In the genomic region with DNA sequence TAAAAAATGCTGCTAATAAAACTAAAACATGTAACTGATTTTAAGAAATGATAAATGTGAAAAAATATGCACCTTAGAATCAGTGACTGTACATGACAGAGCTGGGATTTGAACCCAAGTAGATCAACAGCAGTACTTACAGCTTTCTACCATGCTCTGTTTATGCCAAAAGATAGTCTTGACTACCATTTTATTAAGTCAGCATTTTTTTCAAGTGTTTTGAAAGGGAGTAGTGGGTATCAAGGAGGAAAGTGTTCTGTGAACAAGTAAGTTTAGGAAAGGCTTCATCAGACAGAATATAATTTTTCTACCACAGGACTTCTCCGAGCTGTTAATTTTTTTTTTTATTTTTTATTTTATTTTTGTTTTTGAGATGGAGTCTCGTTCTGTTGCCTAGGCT, we compare ENCODE assay signal across 34 cellular contexts.
DNase-seq lines count a peak whose midpoint lies in the region; ATAC-seq, FAIRE-seq and TF ChIP-seq lines count a peak whose summit lies in the region.
"Had no signal": no experiment of that assay in that cellular context is flagged by ENCODE, and none has a peak within 500 bp of the region (broad histone marks: within the 10 kb centered on the region; RNA-seq: fewer than 3 reads in every experiment).

No MANE protein-coding gene starts in this region.

- no peak overlapping the region for H2AFZ ChIP-seq in HepG2 (ENCODE audit: low read length)
- H2AFZ ChIP-seq in IMR-90 (replicated peaks; ENCODE audit: low read length, poor library complexity): no peak overlapping the region
- H2AFZ ChIP-seq in K562 (ENCODE audit: low read depth, low read length): no peak overlapping the region

- ATAC-seq in HepG2: no peak
- ATAC-seq in right lobe of liver: no peak
- ATAC-seq in A549: no peak
- no peak for ATAC-seq in IMR-90 (ENCODE audit: low read depth)
- no peak for ATAC-seq in K562
- no peak for ATAC-seq in GM21786 (IDR thresholded peaks at IDR 0.05; ENCODE audit: unreplicated experiment)
- ATAC-seq: CD8-positive, alpha-beta T cell had no signal

- in situ Hi-C loops in HepG2 (cut with HindIII; ENCODE audit: extremely low pct_ligation_motif_present, low pct_unique_long_range_greater_than_20kb): no loop called here
- in situ Hi-C loops in IMR-90 (cut with MboI; ENCODE audit: low sequenced_read_pairs): no loop called here
- in situ Hi-C loops in K562 (cut with MboI): no loop called here

- H3K14ac ChIP-seq in IMR-90 (replicated peaks; ENCODE audit: low read depth, low read length): no peak overlapping the region

- H2BK120ac ChIP-seq in IMR-90 (ENCODE audit: low read depth, low read length): no peak overlapping the region

- no peak for DNase-seq in HepG2 (ENCODE audit: low spot score)
- DNase-seq in right lobe of liver: no peak
- no peak for DNase-seq in A549 (ENCODE audit: low read depth in 1 of 2, low spot score in 1 of 2)
- no peak for DNase-seq in IMR-90
- DNase-seq in K562 (ENCODE audit: extremely low read depth in 1 of 4, low spot score in 3 of 4): no peak
- no peak for DNase-seq in NCI-H748 (lab: John Stamatoyannopoulos, UW; ENCODE audit: unreplicated experiment)
- no peak for DNase-seq in left ventricle myocardium inferior
- DNase-seq: 8988T; ACHN; AML-193; BE2C; C1 segment of cervical spinal cord; Caco-2; Calu3; CD4-positive, alpha-beta memory T cell; CD4-positive, alpha-beta T cell; CD4-positive, CD25-positive, alpha-beta regulatory T cell; CD8-positive, alpha-beta memory T cell; CD8-positive, alpha-beta T cell; COR-L47; DMS 273 treated with DMSO at 0.1 percent for 48 hours; DMS153; DMS53; DMS79; DMS79 treated with DMSO at 0.1 percent for 48 hours; DND-41; EL had no signal

- H4K91ac ChIP-seq in IMR-90 (ENCODE audit: insufficient read depth, low read depth, low read length): no peak overlapping the region

- BruUV-seq in HepG2 (replicated peaks; lab: Mats Ljungman, UMichigan) (no TSS peak), IMR-90 (replicated peaks; lab: Mats Ljungman, UMichigan) (no TSS peak), K562 (replicated peaks; lab: Mats Ljungman, UMichigan) (no TSS peak)

- POLR2A ChIA-PET in HepG2 (lab: Yijun Ruan, JAX) (no interaction called here), A549 (lab: Yijun Ruan, JAX) (no interaction called here), IMR-90 (lab: Charles Lee; ENCODE audit: unreplicated experiment) (interaction anchor here (0.6 kb wide), 1 partner anchor 978 kb away, joined by 5 read pairs; no protein-coding TSS in a partner anchor), K562 (lab: Yijun Ruan, JAX) (interaction anchor here (0.7 kb wide), 1 partner anchor 1396 kb away, joined by 3 read pairs; no protein-coding TSS in a partner anchor)

- no peaks in the 10 kb centered on the region for H3K4me1 ChIP-seq in HepG2 (ENCODE audit: insufficient read depth, low read length)
- H3K4me1 ChIP-seq in right lobe of liver: no peaks in the 10 kb centered on the region
- H3K4me1 ChIP-seq in A549: no peaks in the 10 kb centered on the region
- H3K4me1 ChIP-seq in IMR-90 (ENCODE audit: control insufficient read depth, insufficient read depth, low read length): no peaks in the 10 kb centered on the region
- H3K4me1 ChIP-seq in K562 (replicated peaks in 1 of 2; ENCODE audit: control insufficient read depth in 2 of 2, insufficient read depth in 2 of 2, low read length in 2 of 2): no peaks in the 10 kb centered on the region
- H3K4me1 ChIP-seq in left ventricle myocardium inferior: no peaks in the 10 kb centered on the region
- H3K4me1 ChIP-seq: BE2C; BLaER1; BLaER1 treated with 17β-estradiol and CSF1 and Interleukin-3, amounts not matched to agents 10 nM and 100 nM; Caco-2 had no signal

- H3K27ac ChIP-seq in HepG2 (ENCODE audit: extremely low read length, insufficient read depth, low read length) (no peak overlapping the region), right lobe of liver (no peak overlapping the region), A549 (no peak overlapping the region), IMR-90 (ENCODE audit: insufficient read depth, low read length) (no peak overlapping the region), K562 (ENCODE audit: extremely low read depth, low read depth, low read length) (no peak overlapping the region), left ventricle myocardium inferior (replicated peaks) (no peak overlapping the region)
- H3K27ac ChIP-seq: 22Rv1; BLaER1; BLaER1 treated with 17β-estradiol and CSF1 and Interleukin-3, amounts not matched to agents 10 nM and 100 nM; C4-2B had no signal

- no peaks in the 10 kb centered on the region for H3K9me3 ChIP-seq in HepG2 (ENCODE audit: low read length)
- H3K9me3 ChIP-seq in right lobe of liver: no peaks in the 10 kb centered on the region
- no peaks in the 10 kb centered on the region for H3K9me3 ChIP-seq in A549
- no peaks in the 10 kb centered on the region for H3K9me3 ChIP-seq in IMR-90 (ENCODE audit: control insufficient read depth, insufficient read depth, low read length)
- H3K9me3 ChIP-seq in K562 (replicated peaks; ENCODE audit: control insufficient read depth, insufficient read depth, low read depth, low read length): no peaks in the 10 kb centered on the region
- H3K9me3 ChIP-seq in left ventricle myocardium inferior (replicated peaks): no peaks in the 10 kb centered on the region
- H3K9me3 ChIP-seq: BE2C, BLaER1, Caco-2 had no signal

- TF ChIP-seq CTCF in HepG2 (CRISPR knock-in tag; IDR thresholded peaks at IDR 0.05) (no peak), right lobe of liver (IDR thresholded peaks at IDR 0.05) (no peak), A549 (IDR thresholded peaks at IDR 0.05) (no peak), IMR-90 (conservative IDR thresholded peaks at IDR 0.05; ENCODE audit: low read depth, low read length) (no peak), K562 (IDR thresholded peaks at IDR 0.05 in 2 of 3, conservative IDR thresholded peaks at IDR 0.05 in 1 of 3; ENCODE audit: insufficient read depth in 2 of 3, low read depth in 1 of 3, low read length in 3 of 3) (no peak), left ventricle myocardium inferior (IDR thresholded peaks at IDR 0.05; ENCODE audit: borderline replicate concordance) (no peak)

- no peak overlapping the region for H2AK5ac ChIP-seq in IMR-90 (ENCODE audit: low read depth, low read length)

- H3K9ac ChIP-seq in HepG2 (ENCODE audit: insufficient read depth, low read depth, low read length) (no peak overlapping the region), IMR-90 (ENCODE audit: low read depth, low read length) (no peak overlapping the region), K562 (ENCODE audit: insufficient read depth in 1 of 2, low read depth in 2 of 2, low read length in 2 of 2) (no peak overlapping the region)
- H3K9ac ChIP-seq: BLaER1; BLaER1 treated with 17β-estradiol and CSF1 and Interleukin-3, amounts not matched to agents 10 nM and 100 nM had no signal

- TF ChIP-seq POLR2A in HepG2 (IDR thresholded peaks at IDR 0.05; ENCODE audit: insufficient read depth in 1 of 2, low read depth in 2 of 2, low read length in 2 of 2) (no peak), right lobe of liver (IDR thresholded peaks at IDR 0.05) (no peak), A549 (IDR thresholded peaks at IDR 0.05; ENCODE audit: low read length) (no peak), IMR-90 (IDR thresholded peaks at IDR 0.05; ENCODE audit: low read depth, low read length) (no peak), K562 (conservative IDR thresholded peaks at IDR 0.05) (no peak)

- H3K4me2 ChIP-seq in HepG2 (ENCODE audit: low read depth, low read length): no peak overlapping the region
- no peak overlapping the region for H3K4me2 ChIP-seq in A549
- no peak overlapping the region for H3K4me2 ChIP-seq in IMR-90 (ENCODE audit: low read depth, low read length)
- no peak overlapping the region for H3K4me2 ChIP-seq in K562 (ENCODE audit: insufficient read depth, low read length)
- H3K4me2 ChIP-seq: BLaER1; BLaER1 treated with 17β-estradiol and CSF1 and Interleukin-3, amounts not matched to agents 10 nM and 100 nM had no signal

- H3K9me1 ChIP-seq in IMR-90 (ENCODE audit: insufficient read depth, low read length) (no peaks in the 10 kb centered on the region), K562 (ENCODE audit: control insufficient read depth, insufficient read depth, low read length) (no peaks in the 10 kb centered on the region)

- H3K79me2 ChIP-seq in HepG2 (ENCODE audit: insufficient read depth, low read length): no peaks in the 10 kb centered on the region
- no peaks in the 10 kb centered on the region for H3K79me2 ChIP-seq in K562 (ENCODE audit: control insufficient read depth, insufficient read depth, low read length)

- H3K79me1 ChIP-seq in IMR-90 (ENCODE audit: low read depth in 1 of 2, low read length in 2 of 2): no peaks in the 10 kb centered on the region

- H2AK9ac ChIP-seq in IMR-90 (replicated peaks; ENCODE audit: low read depth, low read length, poor library complexity): no peak overlapping the region

- H3K36me3 ChIP-seq in HepG2 (replicated peaks in 1 of 2; ENCODE audit: control insufficient read depth in 1 of 2, insufficient read depth in 2 of 2, low read length in 2 of 2) (no peaks in the 10 kb centered on the region), right lobe of liver (no peaks in the 10 kb centered on the region), IMR-90 (ENCODE audit: control insufficient read depth, insufficient read depth, low read length) (no peaks in the 10 kb centered on the region), K562 (ENCODE audit: control insufficient read depth, insufficient read depth, low read length) (no peaks in the 10 kb centered on the region), left ventricle myocardium inferior (no peaks in the 10 kb centered on the region)
- H3K36me3 ChIP-seq: BE2C; BLaER1; BLaER1 treated with 17β-estradiol and CSF1 and Interleukin-3, amounts not matched to agents 10 nM and 100 nM had no signal

- H2BK15ac ChIP-seq in IMR-90 (ENCODE audit: low read depth, low read length): no peak overlapping the region

- H2BK5ac ChIP-seq in IMR-90 (ENCODE audit: low read depth, low read length, poor library complexity, severe bottlenecking): no peak overlapping the region

- H3K23ac ChIP-seq in IMR-90 (ENCODE audit: low read depth, low read length): no peak overlapping the region

- TF ChIP-seq EP300 in HepG2 (IDR thresholded peaks at IDR 0.05; ENCODE audit: low read depth in 2 of 2, low read length in 2 of 2) (no peak), HepG2 (CRISPR knock-in tag; IDR thresholded peaks at IDR 0.05; ENCODE audit: borderline replicate concordance) (no peak), A549 (IDR thresholded peaks at IDR 0.05) (no peak), K562 (IDR thresholded peaks at IDR 0.05; ENCODE audit: low read length) (no peak)

- no peak overlapping the region for H4K5ac ChIP-seq in IMR-90 (ENCODE audit: low read depth, low read length)

- dilution Hi-C loops in IMR-90 (cut with HindIII; ENCODE audit: low sequenced_read_pairs, unreplicated experiment): no loop called here

- no peak overlapping the region for H4K8ac ChIP-seq in IMR-90 (ENCODE audit: low read depth in 2 of 2, low read length in 2 of 2)

- TF ChIP-seq RAD21 in HepG2 (CRISPR knock-in tag; IDR thresholded peaks at IDR 0.05): no peak
- no peak for TF ChIP-seq RAD21 in A549 (conservative IDR thresholded peaks at IDR 0.05 in 1 of 2, IDR thresholded peaks at IDR 0.05 in 1 of 2)
- TF ChIP-seq RAD21 in IMR-90 (IDR thresholded peaks at IDR 0.05; ENCODE audit: low read length): no peak
- TF ChIP-seq RAD21 in K562 (CRISPR knock-in tag; conservative IDR thresholded peaks at IDR 0.05 in 1 of 2, IDR thresholded peaks at IDR 0.05 in 1 of 2): no peak

- no peak overlapping the region for H3K4me3 ChIP-seq in HepG2 (replicated peaks in 1 of 3; ENCODE audit: insufficient read depth in 1 of 3, low read depth in 2 of 3, low read length in 3 of 3)
- no peak overlapping the region for H3K4me3 ChIP-seq in right lobe of liver
- no peak overlapping the region for H3K4me3 ChIP-seq in A549
- H3K4me3 ChIP-seq in IMR-90 (ENCODE audit: insufficient read depth, low read depth, low read length): no peak overlapping the region
- H3K4me3 ChIP-seq in K562: no peak overlapping the region
- no peak overlapping the region for H3K4me3 ChIP-seq in left ventricle myocardium inferior
- H3K4me3 ChIP-seq: BLaER1; BLaER1 treated with 17β-estradiol and CSF1 and Interleukin-3, amounts not matched to agents 10 nM and 100 nM had no signal

- WGBS in HepG2 (ENCODE audit: low lambda C conversion rate): 1% methylated on average over 2 of the region's 2 CpGs
- 57% methylated on average over 1 of the region's 2 CpGs for WGBS in right lobe of liver (ENCODE audit: insufficient coverage, low coverage, low lambda C conversion rate, missing lambda C conversion rate)
- WGBS in A549 (ENCODE audit: missing lambda C conversion rate): 2% methylated on average over 2 of the region's 2 CpGs
- WGBS in IMR-90 (ENCODE audit: extremely low coverage in 2 of 2, insufficient read length in 1 of 2), 2 experiments: no CpG with 5 or more reads among the region's 2 CpGs
- 0% methylated on average over 1 of the region's 2 CpGs for WGBS in K562 (ENCODE audit: insufficient coverage, low coverage, missing lambda C conversion rate)

- intact Hi-C loops in HepG2 (cut with micrococcal nuclease; ENCODE audit: unreplicated experiment): no loop called here
- intact Hi-C loops in right lobe of liver (cut with DNase I): no loop called here
- intact Hi-C loops in IMR-90 (cut with micrococcal nuclease): no loop called here
- intact Hi-C loops in K562 (cut with micrococcal nuclease): no loop called here
- intact Hi-C loops in left ventricle myocardium inferior (cut with micrococcal nuclease): no loop called here

- H3K27me3 ChIP-seq in HepG2 (ENCODE audit: control insufficient read depth in 1 of 2, insufficient read depth in 2 of 2, low read length in 2 of 2): no peaks in the 10 kb centered on the region
- no peaks in the 10 kb centered on the region for H3K27me3 ChIP-seq in right lobe of liver
- H3K27me3 ChIP-seq in IMR-90 (ENCODE audit: control insufficient read depth, insufficient read depth, low read length): no peaks in the 10 kb centered on the region
- no peaks in the 10 kb centered on the region for H3K27me3 ChIP-seq in K562 (ENCODE audit: control insufficient read depth in 2 of 2, insufficient read depth in 2 of 2, low read length in 2 of 2)
- H3K27me3 ChIP-seq in left ventricle myocardium inferior (ENCODE audit: low read depth): peaks cover 8% of the 10 kb centered on the region
- H3K27me3 ChIP-seq: BE2C; BLaER1; BLaER1 treated with 17β-estradiol and CSF1 and Interleukin-3, amounts not matched to agents 10 nM and 100 nM had no signal

- no peak overlapping the region for H3K56ac ChIP-seq in IMR-90 (ENCODE audit: extremely low read depth, insufficient read depth, low read length)

- no peak overlapping the region for H2BK20ac ChIP-seq in IMR-90 (ENCODE audit: low read depth, low read length)

- FAIRE-seq in HepG2 (lab: Jason Lieb, UNC) (no peak), A549 (lab: Jason Lieb, UNC) (no peak), K562 (lab: Jason Lieb, UNC) (no peak)
- FAIRE-seq: A204.1, D721Med had no signal

- H4K20me1 ChIP-seq in HepG2 (ENCODE audit: insufficient read depth, low read length): no peaks in the 10 kb centered on the region
- no peaks in the 10 kb centered on the region for H4K20me1 ChIP-seq in IMR-90 (ENCODE audit: insufficient read depth, low read length)
- H4K20me1 ChIP-seq in K562 (replicated peaks; ENCODE audit: control insufficient read depth, insufficient read depth, low read length): no peaks in the 10 kb centered on the region
- H4K20me1 ChIP-seq: BLaER1; BLaER1 treated with 17β-estradiol and CSF1 and Interleukin-3, amounts not matched to agents 10 nM and 100 nM had no signal

- H3K18ac ChIP-seq in IMR-90 (ENCODE audit: low read depth, low read length): no peak overlapping the region

- H3K4ac ChIP-seq in IMR-90 (ENCODE audit: low read depth, low read length): no peak overlapping the region

- CTCF ChIA-PET in HepG2 (lab: Yijun Ruan, JAX; ENCODE audit: low intra/inter-chr PET ratio, low total read pairs) (no interaction called here), A549 (lab: Yijun Ruan, JAX) (no interaction called here), IMR-90 (lab: Yijun Ruan, JAX) (interaction anchor here (0.6 kb wide), 1 partner anchor 66 kb away, joined by 3 read pairs; no protein-coding TSS in a partner anchor), K562 (lab: Yijun Ruan, JAX; ENCODE audit: low intra/inter-chr PET ratio) (no interaction called here)

Comparison
In these comparisons a context has a peak if more than half of its experiments do, and no peak if none do; other contexts are left out.
1. POLR2A ChIA-PET loops: an anchor here in IMR-90 (0.6 kb wide) and K562 (0.7 kb wide); none called in HepG2 and A549.
2. Of the 241 proteins assayed by ChIP-seq in both HepG2 and K562: peak only in HepG2: MAFK; only in K562: MAFG; in both: MAFF; in neither: 238.